In the genomic region with DNA sequence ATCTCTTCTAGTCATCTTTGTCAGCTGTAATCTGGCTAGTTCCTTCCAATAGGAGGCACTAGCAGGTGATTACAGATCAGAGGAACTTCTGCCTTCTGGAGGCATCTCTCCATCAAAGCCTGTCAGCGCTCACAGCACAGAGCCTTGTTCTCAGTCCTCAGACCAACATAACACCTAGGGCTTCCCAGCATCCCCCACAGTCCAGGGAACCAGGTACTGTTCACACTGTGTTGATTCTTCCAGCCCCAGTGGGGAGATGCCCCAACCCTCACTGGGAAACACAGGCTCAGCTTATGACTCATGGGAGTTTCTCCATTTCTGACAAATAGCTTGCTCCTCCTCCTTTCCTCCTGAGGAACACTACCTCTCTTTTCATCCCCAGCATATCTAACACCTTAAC, we compare ENCODE assay signal across 24 cellular contexts.
DNase-seq lines count a peak whose midpoint lies in the region; ATAC-seq, FAIRE-seq and TF ChIP-seq lines count a peak whose summit lies in the region.
"Had no signal": no experiment of that assay in that cellular context is flagged by ENCODE, and none has a peak within 500 bp of the region (broad histone marks: within the 10 kb centered on the region; RNA-seq: fewer than 3 reads in every experiment).

No MANE protein-coding gene starts in this region.

- CTCF ChIA-PET in WTC11 (lab: Charles Lee), result no interaction called here
- CTCF ChIA-PET in activated naive CD4-positive, alpha-beta T cell treated with anti-CD3 and anti-CD28 coated beads for 36 hours (lab: Charles Lee), result no interaction called here

- no peak for TF ChIP-seq CTCF in D721Med (IDR thresholded peaks at IDR 0.05; ENCODE audit: insufficient read depth, missing control alignments)
- TF ChIP-seq CTCF in WTC11 (IDR thresholded peaks at IDR 0.05), result no peak

- H3K4me1 Mint-ChIP-seq in WTC11, result no peaks in the 10 kb centered on the region
- no peaks in the 10 kb centered on the region for H3K4me1 Mint-ChIP-seq in activated naive CD4-positive, alpha-beta T cell treated with anti-CD3 and anti-CD28 coated beads for 36 hours (ENCODE audit: low read depth)
- H3K4me1 Mint-ChIP-seq: CD4-positive, CD25-positive, alpha-beta regulatory T cell; IgD-negative memory B cell had no signal

- peak; percentile 41 for ATAC-seq in WTC11

- peaks cover 59% of the 10 kb centered on the region for H3K9me3 Mint-ChIP-seq in WTC11
- no peaks in the 10 kb centered on the region for H3K9me3 Mint-ChIP-seq in activated naive CD4-positive, alpha-beta T cell treated with anti-CD3 and anti-CD28 coated beads for 36 hours
- H3K9me3 Mint-ChIP-seq: IgD-negative memory B cell had no signal

- POLR2A ChIA-PET in WTC11 (lab: Charles Lee), result no interaction called here

- DNase-seq in D721Med (ENCODE audit: insufficient read length, low spot score), result no peak
- DNase-seq in NCI-H69 (lab: John Stamatoyannopoulos, UW), result peak; percentile 17
- no peak for DNase-seq in WTC11 (ENCODE audit: low spot score)
- peak; percentile 2 for DNase-seq in kidney tubule cell (ENCODE audit: low spot score)
- DNase-seq in NCI-H1105 (lab: John Stamatoyannopoulos, UW), result no peak
- DNase-seq in NCI-H345 (lab: John Stamatoyannopoulos, UW), result no peak
- DNase-seq in activated naive CD4-positive, alpha-beta T cell treated with anti-CD3 and anti-CD28 coated beads for 36 hours, result no peak
- DNase-seq in frontal cortex (ENCODE audit: low spot score in 2 of 2), result no peak
- DNase-seq: 8988T; CD4-positive, CD25-positive, alpha-beta regulatory T cell; DMS53; GOT3; HCEC 1CT; NCI-H1092; NCI-H1436; NCI-H187; NCI-H2081 treated with DMSO at 0.1 percent for 48 hours; NCI-H2171; NCI-H524; NCI-H774; NK-92 treated with Interleukin-12 subunit alpha and Interleukin-12 subunit beta, amount 100 ng/mL, for 24 hours; Right ventricle myocardium superior; RPMI8226 had no signal

- peak; percentile 21 for FAIRE-seq in D721Med (lab: Jason Lieb, UNC)
- FAIRE-seq in frontal cortex (lab: Jason Lieb, UNC), result no peak

- no peak overlapping the region for H3K4me3 Mint-ChIP-seq in WTC11
- no peak overlapping the region for H3K4me3 Mint-ChIP-seq in activated naive CD4-positive, alpha-beta T cell treated with anti-CD3 and anti-CD28 coated beads for 36 hours
- H3K4me3 Mint-ChIP-seq: CD4-positive, CD25-positive, alpha-beta regulatory T cell; IgD-negative memory B cell had no signal

- H3K27me3 Mint-ChIP-seq in WTC11 (ENCODE audit: low read depth), result no peaks in the 10 kb centered on the region
- H3K27me3 Mint-ChIP-seq in activated naive CD4-positive, alpha-beta T cell treated with anti-CD3 and anti-CD28 coated beads for 36 hours (ENCODE audit: low read depth), result no peaks in the 10 kb centered on the region
- H3K27me3 Mint-ChIP-seq: CD4-positive, CD25-positive, alpha-beta regulatory T cell; IgD-negative memory B cell had no signal

- peaks cover 9% of the 10 kb centered on the region for H3K36me3 Mint-ChIP-seq in WTC11
- no peaks in the 10 kb centered on the region for H3K36me3 Mint-ChIP-seq in activated naive CD4-positive, alpha-beta T cell treated with anti-CD3 and anti-CD28 coated beads for 36 hours (ENCODE audit: low read depth)
- H3K36me3 Mint-ChIP-seq: CD4-positive, CD25-positive, alpha-beta regulatory T cell; IgD-negative memory B cell had no signal

- H3K27ac Mint-ChIP-seq in WTC11, result no peak overlapping the region
- no peak overlapping the region for H3K27ac Mint-ChIP-seq in activated naive CD4-positive, alpha-beta T cell treated with anti-CD3 and anti-CD28 coated beads for 36 hours
- H3K27ac Mint-ChIP-seq: CD4-positive, CD25-positive, alpha-beta regulatory T cell; IgD-negative memory B cell had no signal

- intact Hi-C loops in activated naive CD4-positive, alpha-beta T cell treated with anti-CD3 and anti-CD28 coated beads for 36 hours (cut with micrococcal nuclease), result no loop called here

TF ChIP-seq in WTC11, 78 proteins besides CTCF, POLR2A, EP300 and RAD21 (continues in another document):
- no peak for TF ChIP-seq RELA (CRISPR knock-in tag; IDR thresholded peaks at IDR 0.05; ENCODE audit: borderline replicate concordance)
- TF ChIP-seq, protein P1, sequence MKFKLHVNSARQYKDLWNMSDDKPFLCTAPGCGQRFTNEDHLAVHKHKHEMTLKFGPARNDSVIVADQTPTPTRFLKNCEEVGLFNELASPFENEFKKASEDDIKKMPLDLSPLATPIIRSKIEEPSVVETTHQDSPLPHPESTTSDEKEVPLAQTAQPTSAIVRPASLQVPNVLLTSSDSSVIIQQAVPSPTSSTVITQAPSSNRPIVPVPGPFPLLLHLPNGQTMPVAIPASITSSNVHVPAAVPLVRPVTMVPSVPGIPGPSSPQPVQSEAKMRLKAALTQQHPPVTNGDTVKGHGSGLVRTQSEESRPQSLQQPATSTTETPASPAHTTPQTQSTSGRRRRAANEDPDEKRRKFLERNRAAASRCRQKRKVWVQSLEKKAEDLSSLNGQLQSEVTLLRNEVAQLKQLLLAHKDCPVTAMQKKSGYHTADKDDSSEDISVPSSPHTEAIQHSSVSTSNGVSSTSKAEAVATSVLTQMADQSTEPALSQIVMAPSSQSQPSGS (CRISPR knock-in tag; IDR thresholded peaks at IDR 0.05; ENCODE audit: borderline replicate concordance, low read depth), result no peak
- no peak for TF ChIP-seq KAT7 (CRISPR knock-in tag; IDR thresholded peaks at IDR 0.05; ENCODE audit: borderline replicate concordance)
- TF ChIP-seq, protein P2, sequence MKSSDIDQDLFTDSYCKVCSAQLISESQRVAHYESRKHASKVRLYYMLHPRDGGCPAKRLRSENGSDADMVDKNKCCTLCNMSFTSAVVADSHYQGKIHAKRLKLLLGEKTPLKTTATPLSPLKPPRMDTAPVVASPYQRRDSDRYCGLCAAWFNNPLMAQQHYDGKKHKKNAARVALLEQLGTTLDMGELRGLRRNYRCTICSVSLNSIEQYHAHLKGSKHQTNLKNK (CRISPR knock-in tag; IDR thresholded peaks at IDR 0.05), result no peak
- TF ChIP-seq TEAD1 (CRISPR knock-in tag; IDR thresholded peaks at IDR 0.05), result no peak
- no peak for TF ChIP-seq ZNF121 (CRISPR knock-in tag; IDR thresholded peaks at IDR 0.05)
- TF ChIP-seq NFATC4 (CRISPR knock-in tag; IDR thresholded peaks at IDR 0.05), result no peak
- TF ChIP-seq, protein P3, sequence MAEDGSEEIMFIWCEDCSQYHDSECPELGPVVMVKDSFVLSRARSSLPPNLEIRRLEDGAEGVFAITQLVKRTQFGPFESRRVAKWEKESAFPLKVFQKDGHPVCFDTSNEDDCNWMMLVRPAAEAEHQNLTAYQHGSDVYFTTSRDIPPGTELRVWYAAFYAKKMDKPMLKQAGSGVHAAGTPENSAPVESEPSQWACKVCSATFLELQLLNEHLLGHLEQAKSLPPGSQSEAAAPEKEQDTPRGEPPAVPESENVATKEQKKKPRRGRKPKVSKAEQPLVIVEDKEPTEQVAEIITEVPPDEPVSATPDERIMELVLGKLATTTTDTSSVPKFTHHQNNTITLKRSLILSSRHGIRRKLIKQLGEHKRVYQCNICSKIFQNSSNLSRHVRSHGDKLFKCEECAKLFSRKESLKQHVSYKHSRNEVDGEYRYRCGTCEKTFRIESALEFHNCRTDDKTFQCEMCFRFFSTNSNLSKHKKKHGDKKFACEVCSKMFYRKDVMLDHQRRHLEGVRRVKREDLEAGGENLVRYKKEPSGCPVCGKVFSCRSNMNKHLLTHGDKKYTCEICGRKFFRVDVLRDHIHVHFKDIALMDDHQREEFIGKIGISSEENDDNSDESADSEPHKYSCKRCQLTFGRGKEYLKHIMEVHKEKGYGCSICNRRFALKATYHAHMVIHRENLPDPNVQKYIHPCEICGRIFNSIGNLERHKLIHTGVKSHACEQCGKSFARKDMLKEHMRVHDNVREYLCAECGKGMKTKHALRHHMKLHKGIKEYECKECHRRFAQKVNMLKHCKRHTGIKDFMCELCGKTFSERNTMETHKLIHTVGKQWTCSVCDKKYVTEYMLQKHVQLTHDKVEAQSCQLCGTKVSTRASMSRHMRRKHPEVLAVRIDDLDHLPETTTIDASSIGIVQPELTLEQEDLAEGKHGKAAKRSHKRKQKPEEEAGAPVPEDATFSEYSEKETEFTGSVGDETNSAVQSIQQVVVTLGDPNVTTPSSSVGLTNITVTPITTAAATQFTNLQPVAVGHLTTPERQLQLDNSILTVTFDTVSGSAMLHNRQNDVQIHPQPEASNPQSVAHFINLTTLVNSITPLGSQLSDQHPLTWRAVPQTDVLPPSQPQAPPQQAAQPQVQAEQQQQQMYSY (CRISPR knock-in tag; IDR thresholded peaks at IDR 0.05), result no peak
- TF ChIP-seq GTF2I (CRISPR knock-in tag; conservative IDR thresholded peaks at IDR 0.05), result no peak
- TF ChIP-seq, protein P4, sequence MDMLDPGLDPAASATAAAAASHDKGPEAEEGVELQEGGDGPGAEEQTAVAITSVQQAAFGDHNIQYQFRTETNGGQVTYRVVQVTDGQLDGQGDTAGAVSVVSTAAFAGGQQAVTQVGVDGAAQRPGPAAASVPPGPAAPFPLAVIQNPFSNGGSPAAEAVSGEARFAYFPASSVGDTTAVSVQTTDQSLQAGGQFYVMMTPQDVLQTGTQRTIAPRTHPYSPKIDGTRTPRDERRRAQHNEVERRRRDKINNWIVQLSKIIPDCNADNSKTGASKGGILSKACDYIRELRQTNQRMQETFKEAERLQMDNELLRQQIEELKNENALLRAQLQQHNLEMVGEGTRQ (CRISPR knock-in tag; IDR thresholded peaks at IDR 0.05), result no peak
- no peak for TF ChIP-seq ZBTB21 (CRISPR knock-in tag; IDR thresholded peaks at IDR 0.05; ENCODE audit: borderline replicate concordance)

Comparison
In these comparisons a context has a peak if more than half of its experiments do, and no peak if none do; other contexts are left out.
1. DNase-seq: peak in NCI-H69 (single experiment) and kidney tubule cell (single experiment); none in D721Med (single experiment), WTC11 (single experiment), NCI-H1105 (single experiment), NCI-H345 (single experiment), activated naive CD4-positive, alpha-beta T cell treated with anti-CD3 and anti-CD28 coated beads for 36 hours (single experiment) and frontal cortex (0 of 2).